2 cellular contexts compared by ENCODE assay signal in the genomic region with DNA sequence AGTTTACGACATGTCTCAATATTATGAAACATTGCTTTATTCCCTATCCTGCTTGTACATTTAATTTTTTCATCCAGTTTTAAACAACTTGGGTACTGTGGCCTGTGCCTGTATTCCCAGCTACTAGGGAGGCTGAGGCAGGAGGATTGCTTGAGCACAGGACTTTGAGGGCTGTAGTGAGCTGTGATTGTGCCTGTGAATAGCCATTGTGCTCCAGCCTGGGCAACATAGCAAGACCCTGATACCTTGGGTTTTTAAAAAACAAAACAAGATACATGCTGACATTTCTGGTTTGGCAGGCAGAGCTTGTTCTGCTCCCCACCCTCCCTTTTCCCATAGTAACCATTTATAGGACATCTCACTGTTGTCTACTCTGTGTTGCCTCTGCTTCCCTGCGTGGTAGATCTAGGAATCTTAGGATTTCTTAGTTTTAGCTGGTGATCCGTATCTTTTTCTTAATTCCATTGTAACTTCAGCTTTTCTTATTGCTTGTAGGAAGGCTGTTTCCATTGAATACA.
TF ChIP-seq lines count a peak whose summit lies in the region.

No MANE protein-coding gene starts in this region.

TF ChIP-seq in HepG2, 621 proteins besides CTCF, POLR2A, EP300 and RAD21:
- TF ChIP-seq ZNF121 (CRISPR knock-in tag; IDR thresholded peaks at IDR 0.05) (peak; percentile 93), FOXA3 (CRISPR knock-in tag; IDR thresholded peaks at IDR 0.05) (no peak)

TF ChIP-seq in K562, 482 proteins besides CTCF, POLR2A, EP300 and RAD21:
- TF ChIP-seq ZNF121 (CRISPR knock-in tag; conservative IDR thresholded peaks at IDR 0.05) (peak; percentile 31; the same call in 1 of the 2 replicates), RBM25 (IDR thresholded peaks at IDR 0.05; ENCODE audit: low read depth, low read length, severe bottlenecking) (peak; percentile 21), SNIP1 (IDR thresholded peaks at IDR 0.05; ENCODE audit: low read depth) (no peak)
